In the genomic region with DNA sequence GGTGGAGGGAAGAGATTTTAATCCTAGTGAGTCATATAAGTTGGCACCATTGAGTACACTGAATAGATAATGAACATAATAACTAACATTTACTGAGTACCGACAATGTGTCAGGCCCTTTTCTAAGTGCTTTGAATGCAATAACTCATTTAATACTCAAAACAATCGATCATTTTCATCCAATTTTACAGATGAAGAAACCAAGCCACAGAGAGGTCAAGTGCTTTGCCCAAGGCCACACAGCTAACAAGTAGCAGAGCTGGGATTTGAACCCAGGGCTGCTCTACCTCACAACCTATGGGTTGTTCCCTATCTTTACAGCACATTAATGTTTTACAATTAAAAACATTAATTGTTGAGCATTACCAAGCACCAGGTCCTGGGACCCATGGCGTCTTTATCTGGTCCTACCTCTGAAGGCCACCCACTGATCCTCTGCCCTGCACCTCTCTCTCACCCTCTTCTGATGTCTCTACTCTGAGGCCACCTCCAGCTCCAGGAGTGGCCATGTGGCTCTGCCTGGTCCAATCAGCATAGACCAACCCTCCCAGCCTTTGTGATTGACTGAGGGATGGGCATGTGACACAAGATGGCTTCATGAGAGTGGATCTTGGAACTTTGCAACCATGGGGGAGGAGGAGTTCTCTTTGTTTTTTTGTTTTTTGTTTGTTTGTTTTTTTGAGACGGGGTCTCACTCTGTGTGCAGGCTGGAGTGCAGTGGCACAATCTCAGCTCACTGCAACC, we compare ENCODE assay signal across 1 cellular context.
A peak's percentile ranks its signal among the peaks of the same experiment; 100 is the strongest.
TF ChIP-seq lines count a peak whose summit lies in the region.

No MANE protein-coding gene starts in this region.

TF ChIP-seq in WTC11, 78 proteins besides CTCF, POLR2A, EP300 and RAD21 (continued from another document):
- TF ChIP-seq USF2 (CRISPR knock-in tag; IDR thresholded peaks at IDR 0.05) (peak; percentile 76), FOXJ3 (CRISPR knock-in tag; IDR thresholded peaks at IDR 0.05; ENCODE audit: borderline replicate concordance) (no peak), ZNF423 (CRISPR knock-in tag; IDR thresholded peaks at IDR 0.05) (no peak), SP1 (CRISPR knock-in tag; conservative IDR thresholded peaks at IDR 0.05) (no peak)
- TF ChIP-seq, protein P1, sequence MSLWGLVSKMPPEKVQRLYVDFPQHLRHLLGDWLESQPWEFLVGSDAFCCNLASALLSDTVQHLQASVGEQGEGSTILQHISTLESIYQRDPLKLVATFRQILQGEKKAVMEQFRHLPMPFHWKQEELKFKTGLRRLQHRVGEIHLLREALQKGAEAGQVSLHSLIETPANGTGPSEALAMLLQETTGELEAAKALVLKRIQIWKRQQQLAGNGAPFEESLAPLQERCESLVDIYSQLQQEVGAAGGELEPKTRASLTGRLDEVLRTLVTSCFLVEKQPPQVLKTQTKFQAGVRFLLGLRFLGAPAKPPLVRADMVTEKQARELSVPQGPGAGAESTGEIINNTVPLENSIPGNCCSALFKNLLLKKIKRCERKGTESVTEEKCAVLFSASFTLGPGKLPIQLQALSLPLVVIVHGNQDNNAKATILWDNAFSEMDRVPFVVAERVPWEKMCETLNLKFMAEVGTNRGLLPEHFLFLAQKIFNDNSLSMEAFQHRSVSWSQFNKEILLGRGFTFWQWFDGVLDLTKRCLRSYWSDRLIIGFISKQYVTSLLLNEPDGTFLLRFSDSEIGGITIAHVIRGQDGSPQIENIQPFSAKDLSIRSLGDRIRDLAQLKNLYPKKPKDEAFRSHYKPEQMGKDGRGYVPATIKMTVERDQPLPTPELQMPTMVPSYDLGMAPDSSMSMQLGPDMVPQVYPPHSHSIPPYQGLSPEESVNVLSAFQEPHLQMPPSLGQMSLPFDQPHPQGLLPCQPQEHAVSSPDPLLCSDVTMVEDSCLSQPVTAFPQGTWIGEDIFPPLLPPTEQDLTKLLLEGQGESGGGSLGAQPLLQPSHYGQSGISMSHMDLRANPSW (CRISPR knock-in tag; conservative IDR thresholded peaks at IDR 0.05; ENCODE audit: low read depth): no peak
